In genomic region chr13:85141425-85141824, GRCh38 we compare ENCODE assay signal across 24 cellular contexts.
"Had no signal": no experiment of that assay in that cellular context is flagged by ENCODE, and none has a peak within 500 bp of the region (broad histone marks: within the 10 kb centered on the region; RNA-seq: fewer than 3 reads in every experiment).

No MANE protein-coding gene starts in this region.

- H3K9me3 ChIP-seq: MG63 had no signal

- ATAC-seq: HepG2, SK-N-SH treated with all-trans-retinoic acid at 6 μM for 48 hours had no signal

- H3K4me3 ChIP-seq: MG63 had no signal

- H3K36me3 ChIP-seq: MG63 had no signal

- H3K27me3 ChIP-seq: MG63 had no signal

- DNase-seq: IMR-90, Karpas-422, KG1, MG63, NCI-H1092, NCI-H1105 treated with DMSO at 0.1 percent for 48 hours, NCI-H1417 treated with DMSO at 0.1 percent for 48 hours, NCI-H146, NCI-H1694 treated with DMSO at 0.1 percent for 48 hours, NCI-H1930, NCI-H2081, NCI-H2107, NCI-H2171 treated with DMSO at 0.1 percent for 48 hours, NCI-H226, NCI-H446, NCI-H510A, NCI-H524 treated with DMSO at 0.1 percent for 48 hours, NCI-H69, NCI-H774, SHP77 had no signal

- FAIRE-seq: HepG2, RCC 7860 had no signal

- H3K27ac ChIP-seq: RWPE1 had no signal
